Comparison of ENCODE assay signal across 16 cellular contexts in the genomic region with DNA sequence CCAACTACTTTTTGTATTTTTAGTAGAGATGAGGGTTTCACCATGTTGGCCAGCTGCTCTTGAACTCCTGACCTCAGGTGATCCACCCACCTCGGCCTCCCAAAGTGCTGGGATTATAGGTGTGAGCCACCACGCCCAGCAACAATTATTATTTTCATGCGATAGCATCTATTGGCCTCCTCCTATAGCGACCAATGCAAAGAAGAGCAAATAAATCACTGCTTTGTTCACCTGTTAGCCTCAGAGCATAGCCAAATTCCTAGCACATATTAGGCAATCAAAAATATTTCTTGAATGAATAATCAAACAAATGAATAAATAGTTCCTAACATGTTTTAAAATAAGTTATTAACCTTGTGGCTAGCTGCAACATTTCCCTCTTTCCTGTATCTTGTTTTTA. TPM values are rescaled to one million over a fixed set of nuclear protein-coding genes. Genes with fewer than 3 reads are reported as not detected.
"Had no signal": no experiment of that assay in that cellular context is flagged by ENCODE, and none has a peak within 500 bp of the region (broad histone marks: within the 10 kb centered on the region; RNA-seq: fewer than 3 reads in every experiment).

No MANE protein-coding gene starts in this region.

- H3K27ac Mint-ChIP-seq: activated naive CD8-positive, alpha-beta T cell treated with anti-CD3 and anti-CD28 coated beads, Interleukin-2, amount 50 U/mL, for 24 hours; effector memory CD8-positive, alpha-beta T cell had no signal

- H3K9me3 Mint-ChIP-seq: activated naive CD8-positive, alpha-beta T cell treated with anti-CD3 and anti-CD28 coated beads, Interleukin-2, amount 50 U/mL, for 24 hours; effector memory CD8-positive, alpha-beta T cell; neural crest cell had no signal

- H3K36me3 ChIP-seq: left lung had no signal

- H3K4me3 ChIP-seq: left lung had no signal

- H3K27me3 Mint-ChIP-seq: effector memory CD8-positive, alpha-beta T cell had no signal

- H3K9me3 ChIP-seq: left lung had no signal

- FAIRE-seq: islet of Langerhans had no signal

- ATAC-seq: activated naive CD8-positive, alpha-beta T cell treated with anti-CD3 and anti-CD28 coated beads, Interleukin-2, amount 50 U/mL, for 24 hours; effector memory CD8-positive, alpha-beta T cell; left lung; stimulated activated naive CD8-positive, alpha-beta T cell treated with anti-CD3 and anti-CD28 coated beads, Interleukin-15, Interleukin-2, amounts not matched to agents 100 U/mL and 50 U/mL, for 24 hours had no signal

- DNase-seq: activated CD4-positive, alpha-beta T cell treated with anti-CD3 and anti-CD28 coated beads for 48 hours; activated CD8-positive, alpha-beta memory T cell treated with anti-CD3 and anti-CD28 coated beads for 24 hours; activated naive CD4-positive, alpha-beta T cell treated with Interleukin-2 at 50 U/mL for 16 hours; activated naive CD8-positive, alpha-beta T cell treated with anti-CD3 and anti-CD28 coated beads, Interleukin-2, amount 50 U/mL, for 24 hours; central memory CD4-positive, alpha-beta T cell; cortex of kidney; effector memory CD8-positive, alpha-beta T cell; foreskin fibroblast; left lung; mesenchymal stem cell; stimulated activated CD4-positive, alpha-beta T cell treated with anti-CD3 and anti-CD28 coated beads, Interleukin-4, amount 100 ng/mL, for 1 hour; stimulated activated CD8-positive, alpha-beta memory T cell treated with anti-CD3 and anti-CD28 coated beads, Interleukin-4, amount 100 ng/mL, for 48 hours; stimulated activated naive CD8-positive, alpha-beta T cell treated with anti-CD3 and anti-CD28 coated beads, Interleukin-15, Interleukin-2, amounts not matched to agents 100 U/mL and 50 U/mL, for 24 hours had no signal

- H3K4me3 Mint-ChIP-seq: activated naive CD8-positive, alpha-beta T cell treated with anti-CD3 and anti-CD28 coated beads, Interleukin-2, amount 50 U/mL, for 24 hours; effector memory CD8-positive, alpha-beta T cell; neural crest cell had no signal

- H3K27me3 ChIP-seq: left lung had no signal

- H3K4me1 Mint-ChIP-seq: neural crest cell had no signal

RNA-seq across cellular contexts. Expression of a gene that starts 36.8 kb away (rescaled TPM):
- total RNA-seq: neural crest cell, osteocyte had no signal
